Comparison of ENCODE assay signal across 8 cellular contexts in the genomic region with DNA sequence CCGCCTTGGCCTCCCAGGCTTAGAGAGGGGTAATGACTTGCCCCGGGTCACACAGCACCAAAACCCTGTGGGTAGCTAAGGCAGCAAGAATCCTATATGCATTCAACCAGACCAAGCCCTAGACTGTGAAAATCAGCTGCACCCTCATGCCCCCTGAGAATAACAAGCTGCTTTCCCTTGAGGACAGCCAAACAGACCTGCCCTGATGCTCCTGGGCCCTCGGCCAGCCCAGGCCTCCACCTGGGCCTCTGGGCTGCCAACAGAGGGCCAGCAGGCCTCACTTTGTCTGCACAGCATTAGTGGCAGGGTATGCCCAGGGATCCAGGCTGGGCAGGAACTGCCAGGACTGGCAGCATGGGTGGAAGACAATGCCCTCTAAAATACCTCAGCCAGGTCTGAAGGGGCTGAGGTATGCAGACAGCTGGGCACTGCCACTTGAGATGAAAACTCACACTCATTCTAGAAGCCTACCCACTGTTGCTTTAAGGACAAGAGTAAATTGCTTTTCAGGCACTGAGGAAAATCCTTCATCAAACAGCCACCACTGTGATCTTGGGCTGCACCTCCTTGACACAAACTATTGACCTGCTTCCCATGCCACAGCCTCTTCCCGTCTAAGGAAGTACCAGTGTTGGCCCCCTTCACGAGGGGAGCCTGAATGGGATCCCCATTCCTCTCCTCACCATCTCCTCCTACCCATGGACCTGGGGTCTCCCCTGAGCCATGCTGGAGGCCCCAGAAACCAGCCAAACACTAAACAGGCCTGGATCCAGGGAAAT. TPM values are rescaled to one million over a fixed set of nuclear protein-coding genes. Genes with fewer than 3 reads are reported as not detected.
A peak's percentile ranks its signal among the peaks of the same experiment; 100 is the strongest.
DNase-seq lines count a peak whose midpoint lies in the region; ATAC-seq and TF ChIP-seq lines count a peak whose summit lies in the region.

No MANE protein-coding gene starts in this region.

- H3K4me3 Mint-ChIP-seq in activated CD4-positive, alpha-beta T cell treated with anti-CD3 and anti-CD28 coated beads for 36 hours, result peak overlapping the region; percentile 20
- H3K4me3 Mint-ChIP-seq in endothelial cell (ENCODE audit: unreplicated experiment), result peak overlapping the region; percentile 56
- peak overlapping the region; percentile 56 for H3K4me3 Mint-ChIP-seq in stimulated activated memory B cell treated with anti-CD40 and anti-IgM and Interleukin-4, amounts not matched to agents 10 μg/mL and 1 μg/mL and 100 μg/mL, for 72 hours

- CTCF ChIA-PET in activated CD4-positive, alpha-beta T cell treated with anti-CD3 and anti-CD28 coated beads for 36 hours (lab: Charles Lee), result no interaction called here

- no peaks in the 10 kb centered on the region for H3K36me3 ChIP-seq in mucosa of descending colon (ENCODE audit: low read depth)

- H3K4me1 ChIP-seq in mucosa of descending colon (ENCODE audit: low read depth), result peaks cover 52% of the 10 kb centered on the region

- peaks cover 4% of the 10 kb centered on the region for H3K36me3 Mint-ChIP-seq in activated CD4-positive, alpha-beta T cell treated with anti-CD3 and anti-CD28 coated beads for 36 hours (ENCODE audit: low read depth)
- H3K36me3 Mint-ChIP-seq in endothelial cell (ENCODE audit: low read depth, unreplicated experiment), result peaks cover 12% of the 10 kb centered on the region
- peaks cover 12% of the 10 kb centered on the region for H3K36me3 Mint-ChIP-seq in stimulated activated memory B cell treated with anti-CD40 and anti-IgM and Interleukin-4, amounts not matched to agents 10 μg/mL and 1 μg/mL and 100 μg/mL, for 72 hours

- TF ChIP-seq CTCF in endothelial cell (IDR thresholded peaks at IDR 0.05; ENCODE audit: unreplicated experiment) (no peak), mucosa of descending colon (IDR thresholded peaks at IDR 0.05) (no peak)

- DNase-seq in activated CD4-positive, alpha-beta T cell treated with anti-CD3 and anti-CD28 coated beads for 36 hours, result no peak
- DNase-seq in activated CD4-positive, alpha-beta T cell treated with anti-CD3 and anti-CD28 coated beads for 4 hours, result no peak
- DNase-seq in NAMALWA (ENCODE audit: low spot score), result peak; percentile 83
- no peak for DNase-seq in endothelial cell (ENCODE audit: low spot score)
- DNase-seq in NCI-H1436 (lab: John Stamatoyannopoulos, UW), result no peak
- no peak for DNase-seq in mucosa of descending colon
- DNase-seq in globus pallidus (ENCODE audit: low spot score), result no peak

- H3K4me3 ChIP-seq in mucosa of descending colon, result no peak overlapping the region

- POLR2A ChIA-PET in activated CD4-positive, alpha-beta T cell treated with anti-CD3 and anti-CD28 coated beads for 36 hours (lab: Charles Lee), result no interaction called here

- ATAC-seq in activated CD4-positive, alpha-beta T cell treated with anti-CD3 and anti-CD28 coated beads for 36 hours, result no peak
- peak; percentile 61 for ATAC-seq in stimulated activated memory B cell treated with anti-CD40 and anti-IgM and Interleukin-4, amounts not matched to agents 10 μg/mL and 1 μg/mL and 100 μg/mL, for 72 hours
- ATAC-seq in mucosa of descending colon, result no peak

- H3K9me3 ChIP-seq in mucosa of descending colon, result no peaks in the 10 kb centered on the region

- H3K27me3 Mint-ChIP-seq in activated CD4-positive, alpha-beta T cell treated with anti-CD3 and anti-CD28 coated beads for 36 hours, result no peaks in the 10 kb centered on the region
- peaks cover 13% of the 10 kb centered on the region for H3K27me3 Mint-ChIP-seq in endothelial cell (ENCODE audit: unreplicated experiment)
- no peaks in the 10 kb centered on the region for H3K27me3 Mint-ChIP-seq in stimulated activated memory B cell treated with anti-CD40 and anti-IgM and Interleukin-4, amounts not matched to agents 10 μg/mL and 1 μg/mL and 100 μg/mL, for 72 hours

- peaks cover 68% of the 10 kb centered on the region for H3K4me1 Mint-ChIP-seq in activated CD4-positive, alpha-beta T cell treated with anti-CD3 and anti-CD28 coated beads for 36 hours
- H3K4me1 Mint-ChIP-seq in endothelial cell (ENCODE audit: unreplicated experiment), result peaks cover 69% of the 10 kb centered on the region
- H3K4me1 Mint-ChIP-seq in stimulated activated memory B cell treated with anti-CD40 and anti-IgM and Interleukin-4, amounts not matched to agents 10 μg/mL and 1 μg/mL and 100 μg/mL, for 72 hours, result peaks cover 76% of the 10 kb centered on the region

- no peaks in the 10 kb centered on the region for H3K9me3 Mint-ChIP-seq in activated CD4-positive, alpha-beta T cell treated with anti-CD3 and anti-CD28 coated beads for 36 hours (ENCODE audit: low read depth)
- no peaks in the 10 kb centered on the region for H3K9me3 Mint-ChIP-seq in endothelial cell (ENCODE audit: unreplicated experiment)
- no peaks in the 10 kb centered on the region for H3K9me3 Mint-ChIP-seq in stimulated activated memory B cell treated with anti-CD40 and anti-IgM and Interleukin-4, amounts not matched to agents 10 μg/mL and 1 μg/mL and 100 μg/mL, for 72 hours

- intact Hi-C loops in activated CD4-positive, alpha-beta T cell treated with anti-CD3 and anti-CD28 coated beads for 36 hours (cut with DNase I, micrococcal nuclease), result loop anchor here in 1 of 2 experiments (2.0 to 10.0 kb wide), 3 partner anchors 25 to 375 kb away; a partner anchor contains a TSS
- intact Hi-C loops in mucosa of descending colon (cut with DNase I, micrococcal nuclease), result no loop called here

- peak overlapping the region; percentile 92 for H3K27ac Mint-ChIP-seq in activated CD4-positive, alpha-beta T cell treated with anti-CD3 and anti-CD28 coated beads for 36 hours
- H3K27ac Mint-ChIP-seq in endothelial cell (ENCODE audit: unreplicated experiment), result peak overlapping the region; percentile 95
- peak overlapping the region; percentile 96 for H3K27ac Mint-ChIP-seq in stimulated activated memory B cell treated with anti-CD40 and anti-IgM and Interleukin-4, amounts not matched to agents 10 μg/mL and 1 μg/mL and 100 μg/mL, for 72 hours

RNA-seq across cellular contexts. Expression of a gene that starts 8.8 kb away (rescaled TPM):
- total RNA-seq in activated CD4-positive, alpha-beta T cell treated with anti-CD3 and anti-CD28 coated beads for 36 hours, result 10 to 100 TPM; 14.8 to 16.6 TPM
- total RNA-seq in endothelial cell (ENCODE audit: unreplicated experiment), result 87.0 TPM
- total RNA-seq in mucosa of descending colon, result 10 to 100 TPM in 1 of 3 donors, 1 to 10 TPM in 2; 4.2 to 22.4 (median 9.5) TPM

RNA-seq across cellular contexts. Expression of a gene that starts 24.3 kb away (rescaled TPM):
- 10 to 100 TPM; 10.3 to 13.4 TPM for total RNA-seq in activated CD4-positive, alpha-beta T cell treated with anti-CD3 and anti-CD28 coated beads for 36 hours
- total RNA-seq in endothelial cell (ENCODE audit: unreplicated experiment) (14.7 TPM), mucosa of descending colon (10 to 100 TPM; 30.1 to 47.4 (median 33.0) TPM)
